Comparison of ENCODE assay signal across 25 cellular contexts in genomic region chr15:79133309-79133708, GRCh38. TPM values are rescaled to one million over a fixed set of nuclear protein-coding genes. Genes with fewer than 3 reads are reported as not detected.
"Had no signal": no experiment of that assay in that cellular context is flagged by ENCODE, and none has a peak within 500 bp of the region (broad histone marks: within the 10 kb centered on the region; RNA-seq: fewer than 3 reads in every experiment).

No MANE protein-coding gene starts in this region.

- DNase-seq: stimulated activated CD4-positive, alpha-beta T cell treated with anti-CD3 and anti-CD28 coated beads, Interleukin-2, amount 100 ng/mL, for 48 hours; stimulated activated CD4-positive, alpha-beta T cell treated with anti-CD3 and anti-CD28 coated beads, Interleukin-4, amount 100 ng/mL, for 1 hour; stimulated activated CD4-positive, alpha-beta T cell treated with anti-CD3 and anti-CD28 coated beads, Interleukin-4, amount 100 ng/mL, for 24 hours; stimulated activated CD4-positive, alpha-beta T cell treated with anti-CD3 and anti-CD28 coated beads, Interleukin-4, amount 100 ng/mL, for 4 hours; stimulated activated CD8-positive, alpha-beta memory T cell treated with anti-CD3 and anti-CD28 coated beads, Interleukin-4, amount 100 ng/mL, for 48 hours; stimulated activated naive B cell treated with anti-CD40 and anti-IgM and Interleukin-4, amounts not matched to agents 10 μg/mL and 1 μg/mL and 100 μg/mL, for 72 hours; stimulated activated naive CD4-positive, alpha-beta T cell; stimulated activated naive CD4-positive, alpha-beta T cell treated with Interleukin-2 at 50 U/mL for 16 hours; stimulated activated naive CD8-positive, alpha-beta T cell treated with anti-CD3 and anti-CD28 coated beads, Interleukin-15, amount 100 ng/mL, for 72 hours; stimulated activated naive CD8-positive, alpha-beta T cell treated with anti-CD3 and anti-CD28 coated beads, Interleukin-15, Interleukin-2, amounts not matched to agents 100 U/mL and 50 U/mL, for 24 hours; stomach; substantia nigra; testis; thyroid gland; tibial artery; upper lobe of left lung; upper lobe of right lung; uterus had no signal

- ATAC-seq: stimulated activated effector memory CD8-positive, alpha-beta T cell treated with anti-CD3 and anti-CD28 coated beads, Interleukin-12 subunit alpha, Interleukin-12 subunit beta, amount 100 ng/mL, for 72 hours; stimulated activated memory B cell treated with anti-CD40 and anti-IgM and Interleukin-4, amounts not matched to agents 10 μg/mL and 1 μg/mL and 100 μg/mL, for 72 hours; stimulated activated naive CD8-positive, alpha-beta T cell treated with anti-CD3 and anti-CD28 coated beads, Interleukin-15, amount 100 ng/mL, for 72 hours; stimulated activated naive CD8-positive, alpha-beta T cell treated with anti-CD3 and anti-CD28 coated beads, Interleukin-15, Interleukin-2, amounts not matched to agents 100 U/mL and 50 U/mL, for 24 hours; upper lobe of right lung had no signal

- H3K27ac ChIP-seq: stomach, suprapubic skin, testis, thoracic aorta, thyroid gland, tibial artery, tibial nerve, upper lobe of left lung, upper lobe of right lung, uterus, vagina had no signal

- FAIRE-seq: urothelium cell line had no signal

- H3K9me3 ChIP-seq: testis, thoracic aorta, thyroid gland, upper lobe of left lung, upper lobe of right lung, vagina had no signal

- H3K36me3 ChIP-seq: stomach, suprapubic skin, thoracic aorta, thyroid gland, tibial artery, tibial nerve, upper lobe of left lung, upper lobe of right lung, uterus, vagina had no signal

- H3K27me3 ChIP-seq: testis, thyroid gland, tibial nerve, upper lobe of left lung, upper lobe of right lung, uterus, vagina had no signal

- H3K4me1 ChIP-seq: stomach, suprapubic skin, testis, thyroid gland, tibial artery, tibial nerve, upper lobe of left lung, upper lobe of right lung, uterus, vagina had no signal

- H3K4me3 ChIP-seq: stomach, suprapubic skin, testis, thoracic aorta, thyroid gland, tibial artery, tibial nerve, upper lobe of left lung, upper lobe of right lung, uterus, vagina had no signal

RNA-seq across cellular contexts. Expression of gene RASGRF1, which starts 42.7 kb away (rescaled TPM):
- total RNA-seq: thoracic aorta, vagina had no signal
